Comparison of ENCODE assay signal across 20 cellular contexts in genomic region chr20:2631228-2631627, GRCh38. TPM values are rescaled to one million over a fixed set of nuclear protein-coding genes. Genes with fewer than 3 reads are reported as not detected.
A peak's percentile ranks its signal among the peaks of the same experiment; 100 is the strongest.
DNase-seq lines count a peak whose midpoint lies in the region; ATAC-seq, FAIRE-seq and TF ChIP-seq lines count a peak whose summit lies in the region.
"Had no signal": no experiment of that assay in that cellular context is flagged by ENCODE, and none has a peak within 500 bp of the region (broad histone marks: within the 10 kb centered on the region; RNA-seq: fewer than 3 reads in every experiment).

No MANE protein-coding gene starts in this region.

- intact Hi-C loops in MCF 10A (cut with micrococcal nuclease) (loop anchor here (1.0 kb wide), 1 partner anchor 107 kb away; no protein-coding TSS in a partner anchor), breast epithelium (cut with DNase I; ENCODE audit: low total_unique reads) (no loop called here)

- peaks cover 7% of the 10 kb centered on the region for H3K4me1 Mint-ChIP-seq in MCF 10A (ENCODE audit: insufficient read depth, unreplicated experiment)
- no peaks in the 10 kb centered on the region for H3K4me1 Mint-ChIP-seq in activated CD4-positive, alpha-beta T cell treated with anti-CD3 and anti-CD28 coated beads, Interleukin-2, amount 10 ng/mL, durations not matched to agents 7 days and 5 days
- H3K4me1 Mint-ChIP-seq: activated naive CD8-positive, alpha-beta T cell treated with anti-CD3 and anti-CD28 coated beads for 36 hours; stimulated activated naive B cell treated with anti-CD40 and anti-IgM and Interleukin-4, amounts not matched to agents 10 μg/mL and 1 μg/mL and 100 μg/mL, for 72 hours had no signal

- no peaks in the 10 kb centered on the region for H3K36me3 Mint-ChIP-seq in MCF 10A (ENCODE audit: insufficient read depth, unreplicated experiment)
- H3K36me3 Mint-ChIP-seq in activated CD4-positive, alpha-beta T cell treated with anti-CD3 and anti-CD28 coated beads, Interleukin-2, amount 10 ng/mL, durations not matched to agents 7 days and 5 days (ENCODE audit: low read depth) = no peaks in the 10 kb centered on the region
- H3K36me3 Mint-ChIP-seq: activated naive CD8-positive, alpha-beta T cell treated with anti-CD3 and anti-CD28 coated beads for 36 hours; type B pancreatic cell had no signal

- FAIRE-seq in bronchial epithelial cell (lab: Jason Lieb, UNC) = no peak
- FAIRE-seq: keratinocyte had no signal

- no peak overlapping the region for H3K27ac Mint-ChIP-seq in MCF 10A (ENCODE audit: low read depth, unreplicated experiment)
- H3K27ac Mint-ChIP-seq in activated CD4-positive, alpha-beta T cell treated with anti-CD3 and anti-CD28 coated beads, Interleukin-2, amount 10 ng/mL, durations not matched to agents 7 days and 5 days = no peak overlapping the region
- H3K27ac Mint-ChIP-seq: activated naive CD8-positive, alpha-beta T cell treated with anti-CD3 and anti-CD28 coated beads for 36 hours; stimulated activated naive B cell treated with anti-CD40 and anti-IgM and Interleukin-4, amounts not matched to agents 10 μg/mL and 1 μg/mL and 100 μg/mL, for 72 hours; type B pancreatic cell had no signal

- no peaks in the 10 kb centered on the region for H3K4me1 ChIP-seq in breast epithelium

- H3K9me3 ChIP-seq in breast epithelium = peaks cover 4 to 9% of the 10 kb centered on the region in 2 donors

- POLR2A ChIA-PET in MCF 10A (lab: Yijun Ruan, JAX) = interaction anchor here (0.8 to 1.1 kb wide), 3 partner anchors 9 to 22 kb away, joined by 3 to 4 read pairs (median 3); no protein-coding TSS in a partner anchor
- POLR2A ChIA-PET in activated CD4-positive, alpha-beta T cell treated with anti-CD3 and anti-CD28 coated beads, Interleukin-2, amount 10 ng/mL, durations not matched to agents 7 days and 5 days (lab: Charles Lee) = no interaction called here

- no peaks in the 10 kb centered on the region for H3K9me3 Mint-ChIP-seq in MCF 10A (ENCODE audit: unreplicated experiment)
- H3K9me3 Mint-ChIP-seq in activated CD4-positive, alpha-beta T cell treated with anti-CD3 and anti-CD28 coated beads, Interleukin-2, amount 10 ng/mL, durations not matched to agents 7 days and 5 days = no peaks in the 10 kb centered on the region

- H3K27me3 Mint-ChIP-seq in MCF 10A (ENCODE audit: insufficient read depth, unreplicated experiment) = peaks cover 23% of the 10 kb centered on the region
- peaks cover 28% of the 10 kb centered on the region for H3K27me3 Mint-ChIP-seq in activated CD4-positive, alpha-beta T cell treated with anti-CD3 and anti-CD28 coated beads, Interleukin-2, amount 10 ng/mL, durations not matched to agents 7 days and 5 days

- BruUV-seq in MCF 10A (replicated peaks; lab: Mats Ljungman, UMichigan) = no TSS peak

- H3K4me3 ChIP-seq in breast epithelium (no peak overlapping the region), NB4 (ENCODE audit: low read depth, low read length) (no peak overlapping the region), bronchial epithelial cell (ENCODE audit: low read depth, low read length) (no peak overlapping the region)
- H3K4me3 ChIP-seq: skin epidermis had no signal

- CTCF ChIA-PET in MCF 10A (lab: Yijun Ruan, JAX) = interaction anchor here (0.6 to 1.0 kb wide), 2 partner anchors 10 to 1992 kb away, joined by 3 read pairs; no protein-coding TSS in a partner anchor
- CTCF ChIA-PET in activated CD4-positive, alpha-beta T cell treated with anti-CD3 and anti-CD28 coated beads, Interleukin-2, amount 10 ng/mL, durations not matched to agents 7 days and 5 days (lab: Charles Lee) = interaction anchor here (0.9 to 1.3 kb wide), 2 partner anchors 10 to 13 kb away, joined by 3 read pairs; no protein-coding TSS in a partner anchor

- TF ChIP-seq CTCF in MCF 10A (IDR thresholded peaks at IDR 0.05; ENCODE audit: unreplicated experiment) (peak; percentile 16), breast epithelium (IDR thresholded peaks at IDR 0.05) (no peak), NB4 (IDR thresholded peaks at IDR 0.05; ENCODE audit: low read depth, low read length) (peak; percentile 2), bronchial epithelial cell (IDR thresholded peaks at IDR 0.05; ENCODE audit: insufficient read depth, low read length, severe bottlenecking) (no peak)

- no peak for TF ChIP-seq POLR2A in breast epithelium (IDR thresholded peaks at IDR 0.05)
- no peak for TF ChIP-seq POLR2A in NB4 (IDR thresholded peaks at IDR 0.05; ENCODE audit: extremely low read depth, insufficient read length)

- H3K4me3 Mint-ChIP-seq in MCF 10A (ENCODE audit: unreplicated experiment) = no peak overlapping the region
- no peak overlapping the region for H3K4me3 Mint-ChIP-seq in activated CD4-positive, alpha-beta T cell treated with anti-CD3 and anti-CD28 coated beads, Interleukin-2, amount 10 ng/mL, durations not matched to agents 7 days and 5 days
- H3K4me3 Mint-ChIP-seq: activated naive CD8-positive, alpha-beta T cell treated with anti-CD3 and anti-CD28 coated beads for 36 hours; stimulated activated naive B cell treated with anti-CD40 and anti-IgM and Interleukin-4, amounts not matched to agents 10 μg/mL and 1 μg/mL and 100 μg/mL, for 72 hours; type B pancreatic cell had no signal

- H3K36me3 ChIP-seq in breast epithelium = no peaks in the 10 kb centered on the region
- no peaks in the 10 kb centered on the region for H3K36me3 ChIP-seq in bronchial epithelial cell (ENCODE audit: control insufficient read depth, insufficient read depth, low read length)

- peak; percentile 11 for DNase-seq in MCF 10A (ENCODE audit: unreplicated experiment)
- DNase-seq in breast epithelium (ENCODE audit: low spot score in 2 of 2) = no peak
- DNase-seq in NB4 (ENCODE audit: low read depth) = peak; percentile 32
- peak; percentile 41 for DNase-seq in bronchial epithelial cell (ENCODE audit: low read depth)
- peak; percentile 12 for DNase-seq in renal cortical epithelial cell (ENCODE audit: low read depth)
- DNase-seq in activated CD4-positive, alpha-beta T cell treated with anti-CD3 and anti-CD28 coated beads, Interleukin-2, amount 10 ng/mL, durations not matched to agents 7 days and 5 days = no peak
- no peak for DNase-seq in H4 (ENCODE audit: low spot score)
- DNase-seq: activated CD4-positive, alpha-beta T cell treated with anti-CD3 and anti-CD28 coated beads for 48 hours; activated naive CD8-positive, alpha-beta T cell treated with anti-CD3 and anti-CD28 coated beads for 36 hours; activated T-cell treated with anti-CD3 and anti-CD28 coated beads for 4 hours; central memory CD4-positive, alpha-beta T cell; NCI-H1105 treated with DMSO at 0.1 percent for 48 hours; NCI-H446; RPMI8226; stimulated activated naive B cell treated with anti-CD40 and anti-IgM and Interleukin-4, amounts not matched to agents 10 μg/mL and 1 μg/mL and 100 μg/mL, for 72 hours; T-helper 9 cell had no signal

- H3K27me3 ChIP-seq in breast epithelium = no peaks in the 10 kb centered on the region
- H3K27me3 ChIP-seq in bronchial epithelial cell (ENCODE audit: control insufficient read depth, insufficient read depth, low read length) = no peaks in the 10 kb centered on the region

- H3K27ac ChIP-seq in breast epithelium = no peak overlapping the region
- H3K27ac ChIP-seq: skin epidermis had no signal

- no peak for ATAC-seq in GM18861 (IDR thresholded peaks at IDR 0.05; ENCODE audit: unreplicated experiment)
- ATAC-seq: stimulated activated naive B cell treated with anti-CD40 and anti-IgM and Interleukin-4, amounts not matched to agents 10 μg/mL and 1 μg/mL and 100 μg/mL, for 72 hours had no signal

RNA-seq across cellular contexts. Expression of gene NOP56, which starts 21.2 kb away (rescaled TPM):
- total RNA-seq in MCF 10A (2022) = 228 and 340 TPM in 2 replicates
- total RNA-seq in breast epithelium = 100 to 1,000 TPM in 1 of 3 donors, 10 to 100 TPM in 2; 77.1 to 137 (median 94.8) TPM
- total RNA-seq in bronchial epithelial cell = 166 and 288 TPM in 2 replicates
- 110 and 169 TPM in 2 replicates for total RNA-seq in renal cortical epithelial cell
- total RNA-seq in activated CD4-positive, alpha-beta T cell treated with anti-CD3 and anti-CD28 coated beads, Interleukin-2, amount 10 ng/mL, durations not matched to agents 7 days and 5 days = 100 to 1,000 TPM; 382 to 387 TPM
- 148 and 152 TPM in 2 replicates for total RNA-seq in H4 (2014; rRNA removed; shearing (Covaris generic))

RNA-seq across cellular contexts. Expression of gene IDH3B, which starts 32.8 kb away (rescaled TPM):
- 80.5 and 102 TPM in 2 replicates for total RNA-seq in MCF 10A (2022)
- 100 to 1,000 TPM; 114 to 119 (median 115) TPM for total RNA-seq in breast epithelium
- 96.0 and 103 TPM in 2 replicates for total RNA-seq in bronchial epithelial cell
- total RNA-seq in renal cortical epithelial cell = 72.9 and 104 TPM in 2 replicates
- 100 to 1,000 TPM; 100 to 103 TPM for total RNA-seq in activated CD4-positive, alpha-beta T cell treated with anti-CD3 and anti-CD28 coated beads, Interleukin-2, amount 10 ng/mL, durations not matched to agents 7 days and 5 days
- 117 and 138 TPM in 2 replicates for total RNA-seq in H4 (2014; rRNA removed; shearing (Covaris generic))

Comparison
In these comparisons a context has a peak if more than half of its experiments do, and no peak if none do; other contexts are left out.
1. DNase-seq: peak in MCF 10A (single experiment), NB4 (single experiment), bronchial epithelial cell (single experiment) and renal cortical epithelial cell (single experiment); none in breast epithelium (0 of 2), activated CD4-positive, alpha-beta T cell treated with anti-CD3 and anti-CD28 coated beads, Interleukin-2, amount 10 ng/mL, durations not matched to agents 7 days and 5 days (single experiment) and H4 (single experiment).
2. CTCF ChIP-seq: peak in MCF 10A (single experiment) and NB4 (single experiment); none in breast epithelium (0 of 3) and bronchial epithelial cell (single experiment).